Comparison of ENCODE assay signal across 8 cellular contexts in the genomic region with DNA sequence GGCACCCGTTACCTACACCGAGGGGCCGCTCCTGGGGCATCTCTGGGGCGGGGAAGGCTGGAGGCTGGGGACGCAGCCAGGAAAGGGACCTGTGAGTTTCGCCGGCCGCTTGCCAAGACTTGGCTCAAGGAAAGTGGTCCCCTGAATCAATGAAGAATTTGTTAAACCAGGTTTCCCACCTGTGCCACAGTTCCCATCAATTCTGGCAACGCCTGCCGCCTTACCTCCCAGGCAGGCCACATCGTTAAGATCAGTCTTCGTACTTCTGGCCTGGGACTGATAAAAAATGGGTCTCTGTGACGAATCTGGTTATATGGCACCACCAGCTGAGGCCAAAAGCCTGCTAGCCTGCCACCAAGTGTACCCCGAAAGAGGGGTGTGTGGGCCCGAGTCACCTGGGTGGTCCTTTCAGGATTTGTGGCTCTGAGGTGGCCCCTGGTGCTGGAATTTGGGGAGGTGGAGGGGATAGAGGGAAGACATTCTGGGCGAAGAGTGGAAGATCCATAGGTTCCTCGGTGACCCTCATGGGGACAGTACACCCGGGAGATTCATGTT. TPM values are rescaled to one million over a fixed set of nuclear protein-coding genes. Genes with fewer than 3 reads are reported as not detected.
DNase-seq lines count a peak whose midpoint lies in the region; ATAC-seq and TF ChIP-seq lines count a peak whose summit lies in the region.

No MANE protein-coding gene starts in this region.

- TF ChIP-seq CTCF in heart right ventricle (IDR thresholded peaks at IDR 0.05) = peak in 5 of 9 donors; percentile 2 to 65 (median 19)
- no peak for TF ChIP-seq CTCF in cardiac fibroblast (IDR thresholded peaks at IDR 0.05; ENCODE audit: low read depth, low read length)
- peak; percentile 16 for TF ChIP-seq CTCF in mucosa of descending colon (IDR thresholded peaks at IDR 0.05)
- peak in 1 of 4 experiments; percentile 2 for TF ChIP-seq CTCF in uterus (IDR thresholded peaks at IDR 0.05)

- H3K36me3 ChIP-seq in heart right ventricle (no peaks in the 10 kb centered on the region), mucosa of descending colon (ENCODE audit: low read depth) (no peaks in the 10 kb centered on the region), uterus (no peaks in the 10 kb centered on the region)

- 27 to 28% methylated on average over 18 of the region's 18 CpGs for WGBS in heart right ventricle, 2 donors

- H3K9me3 ChIP-seq in heart right ventricle = no peaks in the 10 kb centered on the region
- H3K9me3 ChIP-seq in mucosa of descending colon = no peaks in the 10 kb centered on the region
- no peaks in the 10 kb centered on the region for H3K9me3 ChIP-seq in uterus

- no peak for DNase-seq in heart right ventricle
- DNase-seq in cardiac septum (ENCODE audit: low spot score) = no peak
- no peak for DNase-seq in cardiac fibroblast (ENCODE audit: low read depth in 2 of 2)
- DNase-seq in mucosa of descending colon = no peak
- no peak for DNase-seq in uterus
- DNase-seq in A172 (ENCODE audit: low spot score) = no peak
- DNase-seq in DMS 273 (lab: John Stamatoyannopoulos, UW; ENCODE audit: unreplicated experiment) = no peak

- TF ChIP-seq POLR2A in uterus (IDR thresholded peaks at IDR 0.05) = no peak

- H3K4me1 ChIP-seq in heart right ventricle (peaks cover 0 to 29% (median 14%) of the 10 kb centered on the region in 9 donors), mucosa of descending colon (ENCODE audit: low read depth) (peaks cover 25% of the 10 kb centered on the region), uterus (peaks cover 0 to 13% of the 10 kb centered on the region in 2 donors)

- H3K27me3 ChIP-seq in heart right ventricle = peaks cover 6 to 81% (median 60%) of the 10 kb centered on the region in 7 donors
- H3K27me3 ChIP-seq in uterus = peaks cover 0 to 13% of the 10 kb centered on the region in 2 donors

- intact Hi-C loops in heart right ventricle (cut with DNase I) (loop anchor here in 3 of 10 donors (1.0 to 10.0 kb wide), 3 partner anchors 63 to 212 kb away; no protein-coding TSS in a partner anchor), cardiac septum (cut with DNase I) (no loop called here), mucosa of descending colon (cut with DNase I, micrococcal nuclease) (no loop called here), uterus (cut with DNase I; ENCODE audit: low total_unique reads) (no loop called here)

- ATAC-seq in heart right ventricle (no peak), mucosa of descending colon (no peak), HG03095 (IDR thresholded peaks at IDR 0.05; ENCODE audit: unreplicated experiment) (no peak)

- H3K4me3 ChIP-seq in heart right ventricle (peak overlapping the region; percentile 42 to 82 (median 74)), cardiac fibroblast (replicated peaks in 1 of 2; ENCODE audit: low read depth in 2 of 2, low read length in 2 of 2) (peak overlapping the region; percentile 36 to 56), mucosa of descending colon (no peak overlapping the region), uterus (peak overlapping the region; percentile 37 to 39)

- peak overlapping the region in 6 of 10 donors; percentile 30 to 90 (median 63) for H3K27ac ChIP-seq in heart right ventricle
- no peak overlapping the region for H3K27ac ChIP-seq in uterus

RNA-seq across cellular contexts. Expression of a gene that starts 0.8 kb away (rescaled TPM):
- total RNA-seq in heart right ventricle (1 to 10 TPM in 6 of 10 donors, under 1 TPM in 4; 0.28 to 3.4 (median 1.3) TPM), cardiac septum (0.73 TPM), mucosa of descending colon (10 to 100 TPM; 13.5 to 33.5 (median 24.7) TPM), uterus (1 to 10 TPM in 3 of 4 donors, not detected in 1; 1.5 to 3.7 (median 1.6) TPM)
- polyA plus RNA-seq in heart right ventricle = 1 to 10 TPM in 1 of 2 donors, under 1 TPM in 1; 0.17 to 1.2 TPM
- 0.31 and 1.0 TPM in 2 replicates for total RNA-seq in A172 (2014; rRNA removed; shearing (Covaris generic))

Comparison
In these comparisons a context has a peak if more than half of its experiments do, and no peak if none do; other contexts are left out.
1. H3K27ac ChIP-seq: peak in heart right ventricle (6 of 10); none in uterus (0 of 2).